Comparison of ENCODE assay signal across 1 cellular context in the genomic region with DNA sequence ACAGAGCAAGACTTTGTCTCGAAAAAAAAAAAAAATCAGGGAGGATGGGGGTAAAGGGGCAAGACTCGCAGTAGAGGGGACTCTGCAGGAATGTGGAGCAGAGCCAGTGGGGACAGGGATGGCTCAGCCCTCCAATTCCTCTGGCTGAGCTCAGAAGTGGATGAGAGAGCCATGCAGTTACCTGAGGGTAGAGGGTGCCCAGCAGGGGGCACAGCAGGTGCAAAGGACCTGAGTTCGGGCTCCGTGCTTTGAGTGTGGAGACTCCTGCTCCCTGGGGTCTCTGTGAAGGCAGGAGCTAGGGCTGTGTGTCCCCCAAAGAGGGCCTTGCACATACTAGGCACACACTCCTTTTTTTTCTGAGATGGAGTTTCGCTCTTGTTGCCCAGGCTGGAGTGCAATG.
A peak's percentile ranks its signal among the peaks of the same experiment; 100 is the strongest.
TF ChIP-seq lines count a peak whose summit lies in the region.

No MANE protein-coding gene starts in this region.

TF ChIP-seq in HepG2, 621 proteins besides CTCF, POLR2A, EP300 and RAD21:
- TF ChIP-seq ZNF761 (CRISPR knock-in tag; conservative IDR thresholded peaks at IDR 0.05): no peak
- TF ChIP-seq STAG1 (CRISPR knock-in tag; IDR thresholded peaks at IDR 0.05): peak; percentile 64
- no peak for TF ChIP-seq HMG20B (CRISPR knock-in tag; conservative IDR thresholded peaks at IDR 0.05)
- TF ChIP-seq, protein P1, sequence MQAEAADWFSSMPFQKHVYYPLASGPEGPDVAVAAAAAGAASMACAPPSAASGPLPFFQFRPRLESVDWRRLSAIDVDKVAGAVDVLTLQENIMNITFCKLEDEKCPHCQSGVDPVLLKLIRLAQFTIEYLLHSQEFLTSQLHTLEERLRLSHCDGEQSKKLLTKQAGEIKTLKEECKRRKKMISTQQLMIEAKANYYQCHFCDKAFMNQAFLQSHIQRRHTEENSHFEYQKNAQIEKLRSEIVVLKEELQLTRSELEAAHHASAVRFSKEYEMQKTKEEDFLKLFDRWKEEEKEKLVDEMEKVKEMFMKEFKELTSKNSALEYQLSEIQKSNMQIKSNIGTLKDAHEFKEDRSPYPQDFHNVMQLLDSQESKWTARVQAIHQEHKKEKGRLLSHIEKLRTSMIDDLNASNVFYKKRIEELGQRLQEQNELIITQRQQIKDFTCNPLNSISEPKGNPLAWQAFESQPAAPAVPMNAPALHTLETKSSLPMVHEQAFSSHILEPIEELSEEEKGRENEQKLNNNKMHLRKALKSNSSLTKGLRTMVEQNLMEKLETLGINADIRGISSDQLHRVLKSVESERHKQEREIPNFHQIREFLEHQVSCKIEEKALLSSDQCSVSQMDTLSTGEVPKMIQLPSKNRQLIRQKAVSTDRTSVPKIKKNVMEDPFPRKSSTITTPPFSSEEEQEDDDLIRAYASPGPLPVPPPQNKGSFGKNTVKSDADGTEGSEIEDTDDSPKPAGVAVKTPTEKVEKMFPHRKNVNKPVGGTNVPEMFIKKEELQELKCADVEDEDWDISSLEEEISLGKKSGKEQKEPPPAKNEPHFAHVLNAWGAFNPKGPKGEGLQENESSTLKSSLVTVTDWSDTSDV (CRISPR knock-in tag; IDR thresholded peaks at IDR 0.05): 0 out of 2 replicates have a peak, but pooled peaks have one; percentile 26
- TF ChIP-seq ZFYVE20 (CRISPR knock-in tag; IDR thresholded peaks at IDR 0.05; ENCODE audit: borderline replicate concordance, low read depth): no peak
- no peak for TF ChIP-seq THYN1 (CRISPR knock-in tag; IDR thresholded peaks at IDR 0.05; ENCODE audit: borderline replicate concordance, low read depth)
- no peak for TF ChIP-seq ISX (CRISPR knock-in tag; conservative IDR thresholded peaks at IDR 0.05)
- TF ChIP-seq, protein P2, sequence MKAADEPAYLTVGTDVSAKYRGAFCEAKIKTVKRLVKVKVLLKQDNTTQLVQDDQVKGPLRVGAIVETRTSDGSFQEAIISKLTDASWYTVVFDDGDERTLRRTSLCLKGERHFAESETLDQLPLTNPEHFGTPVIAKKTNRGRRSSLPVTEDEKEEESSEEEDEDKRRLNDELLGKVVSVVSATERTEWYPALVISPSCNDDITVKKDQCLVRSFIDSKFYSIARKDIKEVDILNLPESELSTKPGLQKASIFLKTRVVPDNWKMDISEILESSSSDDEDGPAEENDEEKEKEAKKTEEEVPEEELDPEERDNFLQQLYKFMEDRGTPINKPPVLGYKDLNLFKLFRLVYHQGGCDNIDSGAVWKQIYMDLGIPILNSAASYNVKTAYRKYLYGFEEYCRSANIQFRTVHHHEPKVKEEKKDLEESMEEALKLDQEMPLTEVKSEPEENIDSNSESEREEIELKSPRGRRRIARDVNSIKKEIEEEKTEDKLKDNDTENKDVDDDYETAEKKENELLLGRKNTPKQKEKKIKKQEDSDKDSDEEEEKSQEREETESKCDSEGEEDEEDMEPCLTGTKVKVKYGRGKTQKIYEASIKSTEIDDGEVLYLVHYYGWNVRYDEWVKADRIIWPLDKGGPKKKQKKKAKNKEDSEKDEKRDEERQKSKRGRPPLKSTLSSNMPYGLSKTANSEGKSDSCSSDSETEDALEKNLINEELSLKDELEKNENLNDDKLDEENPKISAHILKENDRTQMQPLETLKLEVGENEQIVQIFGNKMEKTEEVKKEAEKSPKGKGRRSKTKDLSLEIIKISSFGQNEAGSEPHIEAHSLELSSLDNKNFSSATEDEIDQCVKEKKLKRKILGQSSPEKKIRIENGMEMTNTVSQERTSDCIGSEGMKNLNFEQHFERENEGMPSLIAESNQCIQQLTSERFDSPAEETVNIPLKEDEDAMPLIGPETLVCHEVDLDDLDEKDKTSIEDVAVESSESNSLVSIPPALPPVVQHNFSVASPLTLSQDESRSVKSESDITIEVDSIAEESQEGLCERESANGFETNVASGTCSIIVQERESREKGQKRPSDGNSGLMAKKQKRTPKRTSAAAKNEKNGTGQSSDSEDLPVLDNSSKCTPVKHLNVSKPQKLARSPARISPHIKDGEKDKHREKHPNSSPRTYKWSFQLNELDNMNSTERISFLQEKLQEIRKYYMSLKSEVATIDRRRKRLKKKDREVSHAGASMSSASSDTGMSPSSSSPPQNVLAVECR (CRISPR knock-in tag; IDR thresholded peaks at IDR 0.05; ENCODE audit: borderline replicate concordance): 0 out of 2 replicates have a peak, but pooled peaks have one; percentile 22
- TF ChIP-seq, protein P3, sequence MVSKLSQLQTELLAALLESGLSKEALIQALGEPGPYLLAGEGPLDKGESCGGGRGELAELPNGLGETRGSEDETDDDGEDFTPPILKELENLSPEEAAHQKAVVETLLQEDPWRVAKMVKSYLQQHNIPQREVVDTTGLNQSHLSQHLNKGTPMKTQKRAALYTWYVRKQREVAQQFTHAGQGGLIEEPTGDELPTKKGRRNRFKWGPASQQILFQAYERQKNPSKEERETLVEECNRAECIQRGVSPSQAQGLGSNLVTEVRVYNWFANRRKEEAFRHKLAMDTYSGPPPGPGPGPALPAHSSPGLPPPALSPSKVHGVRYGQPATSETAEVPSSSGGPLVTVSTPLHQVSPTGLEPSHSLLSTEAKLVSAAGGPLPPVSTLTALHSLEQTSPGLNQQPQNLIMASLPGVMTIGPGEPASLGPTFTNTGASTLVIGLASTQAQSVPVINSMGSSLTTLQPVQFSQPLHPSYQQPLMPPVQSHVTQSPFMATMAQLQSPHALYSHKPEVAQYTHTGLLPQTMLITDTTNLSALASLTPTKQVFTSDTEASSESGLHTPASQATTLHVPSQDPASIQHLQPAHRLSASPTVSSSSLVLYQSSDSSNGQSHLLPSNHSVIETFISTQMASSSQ (IDR thresholded peaks at IDR 0.05; ENCODE audit: low read depth): no peak
- TF ChIP-seq, protein P3 (CRISPR knock-in tag; IDR thresholded peaks at IDR 0.05; ENCODE audit: borderline replicate concordance): 0 out of 2 replicates have a peak, but pooled peaks have one; percentile 19
